ENCODE assay signal across 8 cellular contexts in the genomic region with DNA sequence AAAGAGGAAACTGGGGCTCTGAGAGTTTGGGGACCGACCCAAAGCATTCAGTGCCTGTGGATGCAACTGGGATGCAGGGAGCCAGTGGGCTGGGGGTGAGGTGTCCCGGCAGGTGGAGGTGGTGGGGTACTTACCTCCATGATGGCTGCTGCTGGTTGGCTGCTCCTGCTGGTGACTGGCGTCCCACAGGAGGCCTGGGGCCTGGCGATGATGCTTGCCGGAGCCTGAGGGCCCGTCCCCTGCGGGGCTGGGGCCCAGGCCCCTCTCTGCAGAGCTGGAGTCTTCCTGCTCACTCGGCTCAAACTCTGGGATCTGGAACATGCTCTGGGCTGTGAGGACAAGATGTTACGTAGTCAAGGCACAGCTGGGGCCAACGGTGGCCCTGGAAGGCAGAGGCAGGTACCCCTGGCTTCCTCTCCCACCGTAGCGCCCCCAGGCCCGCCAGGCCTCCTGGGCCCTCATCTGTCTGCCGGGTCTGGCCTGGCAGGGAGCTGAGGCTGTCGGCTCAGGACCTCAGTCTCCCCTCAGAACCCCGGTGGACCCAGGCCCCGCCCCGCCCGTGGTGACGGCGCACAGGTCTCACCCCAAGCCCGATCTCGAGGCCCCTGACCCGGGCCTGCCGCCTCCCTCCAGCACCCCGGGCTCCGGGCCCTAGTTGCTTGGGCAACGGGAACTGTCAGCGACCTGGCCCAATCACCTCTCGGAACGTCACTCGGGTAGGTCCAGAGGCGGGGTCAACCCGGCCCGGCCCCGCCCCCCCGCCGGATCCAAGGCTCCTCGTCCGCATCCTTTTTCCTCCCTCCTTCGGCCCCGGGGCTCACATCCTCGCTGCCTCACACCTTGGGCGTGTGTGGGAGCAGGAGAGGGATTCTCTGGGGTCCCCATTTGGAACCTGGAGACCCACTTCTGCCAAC. TPM values are rescaled to one million over a fixed set of nuclear protein-coding genes. Genes with fewer than 3 reads are reported as not detected.
DNase-seq lines count a peak whose midpoint lies in the region; ATAC-seq, FAIRE-seq and TF ChIP-seq lines count a peak whose summit lies in the region.

A gene (minus strand): TSS at position 618 of the 914 bp plus-strand sequence. CDS start 297 bp downstream, at position 321.

- H3K4me1 ChIP-seq in Loucy (ENCODE audit: insufficient read depth, low read length, poor library complexity, severe bottlenecking) = peaks cover 8% of the 10 kb centered on the region
- H3K4me1 ChIP-seq in RWPE2 (ENCODE audit: insufficient read depth, poor library complexity, severe bottlenecking) = no peaks in the 10 kb centered on the region
- H3K4me1 ChIP-seq in fibroblast of lung (ENCODE audit: control insufficient read depth, extremely low read depth, insufficient read depth, low read length) = peaks cover 7% of the 10 kb centered on the region

- DNase-seq in EL = peak; percentile 93
- DNase-seq in H54 (ENCODE audit: insufficient read length, low spot score) = peak; percentile 98
- DNase-seq in RWPE2 (ENCODE audit: low spot score) = peak; percentile 94
- DNase-seq in activated T-helper 2 cell treated with anti-CD3 and anti-CD28 coated beads, Interferon-gamma antibody, Interleukin-2, Interleukin-4, amounts not matched to agents 10 μg/mL and 5 μg/mL and 100 μg/mL, durations not matched to agents 14 hours and 24 hours and 36 hours (ENCODE audit: low spot score) = peak; percentile 88
- DNase-seq in fibroblast of lung (ENCODE audit: low read depth in 2 of 2) = peak; percentile 85 to 91
- DNase-seq in naive thymus-derived CD8-positive, alpha-beta T cell = peak; percentile 86 to 96 (median 88)
- peak; percentile 88 for DNase-seq in stimulated activated naive B cell treated with anti-CD40 and anti-IgM and Interleukin-4, amounts not matched to agents 10 μg/mL and 1 μg/mL and 100 μg/mL, for 72 hours

- TF ChIP-seq CTCF in Loucy (conservative IDR thresholded peaks at IDR 0.05; ENCODE audit: low read length) (no peak), RWPE2 (IDR thresholded peaks at IDR 0.05; ENCODE audit: poor library complexity, severe bottlenecking) (no peak), fibroblast of lung (conservative IDR thresholded peaks at IDR 0.05 in 1 of 2, IDR thresholded peaks at IDR 0.05 in 1 of 2; ENCODE audit: low read depth in 1 of 2, low read length in 2 of 2) (no peak)

- peak within 1 kb of the TSS; percentile 96 for H3K4me2 ChIP-seq in Loucy (ENCODE audit: low read depth, low read length, poor library complexity, severe bottlenecking)
- peak within 1 kb of the TSS; percentile 98 for H3K4me2 ChIP-seq in fibroblast of lung (ENCODE audit: extremely low read depth, insufficient read depth, low read length)

- POLR2A ChIA-PET in naive thymus-derived CD8-positive, alpha-beta T cell (lab: Charles Lee) = interaction anchor here (0.6 to 9.9 kb wide), 18 partner anchors 9 to 494 kb away, joined by 3 to 140 read pairs (median 6); a partner anchor contains a TSS

- no peaks in the 10 kb centered on the region for H3K9me3 ChIP-seq in Loucy (ENCODE audit: insufficient read depth, low read depth, low read length)
- no peaks in the 10 kb centered on the region for H3K9me3 ChIP-seq in RWPE2 (ENCODE audit: severe bottlenecking)
- no peaks in the 10 kb centered on the region for H3K9me3 ChIP-seq in fibroblast of lung (ENCODE audit: control insufficient read depth, insufficient read depth, low read depth, low read length)

- H3K36me3 ChIP-seq in Loucy (ENCODE audit: insufficient read depth, low read length) (no peaks in the 10 kb centered on the region), RWPE2 (ENCODE audit: low read depth) (peaks cover 25% of the 10 kb centered on the region), fibroblast of lung (ENCODE audit: control insufficient read depth, insufficient read depth, low read length) (peaks cover 3% of the 10 kb centered on the region)

- peaks cover 8% of the 10 kb centered on the region for H3K36me3 Mint-ChIP-seq in activated T-helper 2 cell treated with anti-CD3 and anti-CD28 coated beads, Interferon-gamma antibody, Interleukin-2, Interleukin-4, amounts not matched to agents 10 μg/mL and 5 μg/mL and 100 μg/mL, durations not matched to agents 14 hours and 24 hours and 36 hours (ENCODE audit: low read depth)
- H3K36me3 Mint-ChIP-seq in naive thymus-derived CD8-positive, alpha-beta T cell = peaks cover 0 to 11% (median 2%) of the 10 kb centered on the region in 3 donors
- peaks cover 17 to 27% of the 10 kb centered on the region in 2 donors for H3K36me3 Mint-ChIP-seq in stimulated activated naive B cell treated with anti-CD40 and anti-IgM and Interleukin-4, amounts not matched to agents 10 μg/mL and 1 μg/mL and 100 μg/mL, for 72 hours

- no peaks in the 10 kb centered on the region for H3K9me3 Mint-ChIP-seq in activated T-helper 2 cell treated with anti-CD3 and anti-CD28 coated beads, Interferon-gamma antibody, Interleukin-2, Interleukin-4, amounts not matched to agents 10 μg/mL and 5 μg/mL and 100 μg/mL, durations not matched to agents 14 hours and 24 hours and 36 hours
- no peaks in the 10 kb centered on the region for H3K9me3 Mint-ChIP-seq in naive thymus-derived CD8-positive, alpha-beta T cell
- no peaks in the 10 kb centered on the region for H3K9me3 Mint-ChIP-seq in stimulated activated naive B cell treated with anti-CD40 and anti-IgM and Interleukin-4, amounts not matched to agents 10 μg/mL and 1 μg/mL and 100 μg/mL, for 72 hours

- peak; percentile 89 for ATAC-seq in RWPE2 (ENCODE audit: low read depth)
- peak; percentile 78 to 79 for ATAC-seq in naive thymus-derived CD8-positive, alpha-beta T cell
- ATAC-seq in stimulated activated naive B cell treated with anti-CD40 and anti-IgM and Interleukin-4, amounts not matched to agents 10 μg/mL and 1 μg/mL and 100 μg/mL, for 72 hours (replicated peaks) = peak; percentile 89 to 91

- H3K4me1 Mint-ChIP-seq in activated T-helper 2 cell treated with anti-CD3 and anti-CD28 coated beads, Interferon-gamma antibody, Interleukin-2, Interleukin-4, amounts not matched to agents 10 μg/mL and 5 μg/mL and 100 μg/mL, durations not matched to agents 14 hours and 24 hours and 36 hours (ENCODE audit: low read depth) = peaks cover 9% of the 10 kb centered on the region
- H3K4me1 Mint-ChIP-seq in naive thymus-derived CD8-positive, alpha-beta T cell = peaks cover 8 to 29% (median 21%) of the 10 kb centered on the region in 4 donors
- H3K4me1 Mint-ChIP-seq in stimulated activated naive B cell treated with anti-CD40 and anti-IgM and Interleukin-4, amounts not matched to agents 10 μg/mL and 1 μg/mL and 100 μg/mL, for 72 hours = peaks cover 24 to 43% of the 10 kb centered on the region in 2 donors

- TF ChIP-seq POLR2A in H54 (IDR thresholded peaks at IDR 0.05; ENCODE audit: low read depth, low read length) = peak; percentile 51; the same call in 1 of the 2 replicates

- peak within 1 kb of the TSS; percentile 87 for H3K9ac ChIP-seq in Loucy (ENCODE audit: low read depth, low read length, poor library complexity, severe bottlenecking)
- peak within 1 kb of the TSS; percentile 85 for H3K9ac ChIP-seq in fibroblast of lung (ENCODE audit: insufficient read depth, low read length)

- intact Hi-C loops in activated T-helper 2 cell treated with anti-CD3 and anti-CD28 coated beads, Interferon-gamma antibody, Interleukin-2, Interleukin-4, amounts not matched to agents 10 μg/mL and 5 μg/mL and 100 μg/mL, durations not matched to agents 14 hours and 24 hours and 36 hours (cut with micrococcal nuclease) = loop anchor here (2.0 kb wide), 2 partner anchors 20 to 44 kb away; a partner anchor contains a TSS

- H3K27ac ChIP-seq in RWPE2 (ENCODE audit: poor library complexity, severe bottlenecking) = peak within 1 kb of the TSS; percentile 88
- H3K27ac ChIP-seq in fibroblast of lung (ENCODE audit: insufficient read depth, low read length) = peak within 1 kb of the TSS; percentile 85

- no peak for FAIRE-seq in H54 (lab: Jason Lieb, UNC)

- no peaks in the 10 kb centered on the region for H3K27me3 ChIP-seq in Loucy (ENCODE audit: insufficient read depth, low read length, poor library complexity, severe bottlenecking)
- H3K27me3 ChIP-seq in RWPE2 (ENCODE audit: insufficient read depth, poor library complexity, severe bottlenecking) = no peaks in the 10 kb centered on the region
- no peaks in the 10 kb centered on the region for H3K27me3 ChIP-seq in fibroblast of lung (ENCODE audit: control insufficient read depth, insufficient read depth, low read length)

- peak within 1 kb of the TSS; percentile 93 for H3K27ac Mint-ChIP-seq in activated T-helper 2 cell treated with anti-CD3 and anti-CD28 coated beads, Interferon-gamma antibody, Interleukin-2, Interleukin-4, amounts not matched to agents 10 μg/mL and 5 μg/mL and 100 μg/mL, durations not matched to agents 14 hours and 24 hours and 36 hours
- peak within 1 kb of the TSS; percentile 74 to 99 (median 97) for H3K27ac Mint-ChIP-seq in naive thymus-derived CD8-positive, alpha-beta T cell
- peak within 1 kb of the TSS; percentile 97 for H3K27ac Mint-ChIP-seq in stimulated activated naive B cell treated with anti-CD40 and anti-IgM and Interleukin-4, amounts not matched to agents 10 μg/mL and 1 μg/mL and 100 μg/mL, for 72 hours

- H2AFZ ChIP-seq in Loucy (ENCODE audit: low read length) = peak within 1 kb of the TSS; percentile 95
- peak within 1 kb of the TSS; percentile 77 for H2AFZ ChIP-seq in fibroblast of lung (ENCODE audit: low read length)

- no peaks in the 10 kb centered on the region for H4K20me1 ChIP-seq in Loucy (ENCODE audit: insufficient read depth, low read length, poor library complexity, severe bottlenecking)
- no peaks in the 10 kb centered on the region for H4K20me1 ChIP-seq in fibroblast of lung (ENCODE audit: control insufficient read depth, extremely low read depth, insufficient read depth, low read length)

- no peaks in the 10 kb centered on the region for H3F3A ChIP-seq in Loucy (ENCODE audit: low read depth)

- peaks cover 10% of the 10 kb centered on the region; the same call in 1 of the 2 replicates for H3K79me2 ChIP-seq in Loucy (ENCODE audit: insufficient read depth, low read length)
- H3K79me2 ChIP-seq in fibroblast of lung (ENCODE audit: control insufficient read depth, insufficient read depth, low read length) = peaks cover 4% of the 10 kb centered on the region

- H3K27me3 Mint-ChIP-seq in activated T-helper 2 cell treated with anti-CD3 and anti-CD28 coated beads, Interferon-gamma antibody, Interleukin-2, Interleukin-4, amounts not matched to agents 10 μg/mL and 5 μg/mL and 100 μg/mL, durations not matched to agents 14 hours and 24 hours and 36 hours (ENCODE audit: low read depth) = no peaks in the 10 kb centered on the region
- no peaks in the 10 kb centered on the region for H3K27me3 Mint-ChIP-seq in naive thymus-derived CD8-positive, alpha-beta T cell
- no peaks in the 10 kb centered on the region for H3K27me3 Mint-ChIP-seq in stimulated activated naive B cell treated with anti-CD40 and anti-IgM and Interleukin-4, amounts not matched to agents 10 μg/mL and 1 μg/mL and 100 μg/mL, for 72 hours

- H3K4me3 Mint-ChIP-seq in activated T-helper 2 cell treated with anti-CD3 and anti-CD28 coated beads, Interferon-gamma antibody, Interleukin-2, Interleukin-4, amounts not matched to agents 10 μg/mL and 5 μg/mL and 100 μg/mL, durations not matched to agents 14 hours and 24 hours and 36 hours (ENCODE audit: low read depth) = peak within 1 kb of the TSS; percentile 85
- H3K4me3 Mint-ChIP-seq in naive thymus-derived CD8-positive, alpha-beta T cell = peak within 1 kb of the TSS; percentile 85 to 94 (median 90)
- H3K4me3 Mint-ChIP-seq in stimulated activated naive B cell treated with anti-CD40 and anti-IgM and Interleukin-4, amounts not matched to agents 10 μg/mL and 1 μg/mL and 100 μg/mL, for 72 hours = peak within 1 kb of the TSS; percentile 92 to 93

- H3K9me2 ChIP-seq in Loucy (replicated peaks; ENCODE audit: low read depth, low read length) = no peaks in the 10 kb centered on the region

- peak within 1 kb of the TSS; percentile 99 for H3K4me3 ChIP-seq in Loucy (ENCODE audit: low read length, poor library complexity, severe bottlenecking)
- peak within 1 kb of the TSS; percentile 65 for H3K4me3 ChIP-seq in RWPE2 (ENCODE audit: severe bottlenecking)
- H3K4me3 ChIP-seq in fibroblast of lung (replicated peaks in 1 of 4; ENCODE audit: control extremely low read depth in 1 of 4, insufficient read depth in 1 of 4, low read depth in 3 of 4, low read length in 4 of 4) = peak within 1 kb of the TSS; percentile 66 to 85 (median 78)

RNA-seq across cellular contexts. Expression of the gene that starts here (rescaled TPM):
- 33.2 and 34.7 TPM in 2 replicates for total RNA-seq in activated T-helper 2 cell treated with anti-CD3 and anti-CD28 coated beads, Interferon-gamma antibody, Interleukin-2, Interleukin-4, amounts not matched to agents 10 μg/mL and 5 μg/mL and 100 μg/mL, durations not matched to agents 14 hours and 24 hours and 36 hours
- 68.6 and 79.9 TPM in 2 replicates for total RNA-seq in fibroblast of lung
- polyA plus RNA-seq in fibroblast of lung = 31.6 and 35.7 TPM in 2 replicates
- polyA plus RNA-seq in fibroblast of lung (2012) = 69.9 and 76.8 TPM in 2 replicates
- polyA minus RNA-seq in fibroblast of lung (ENCODE audit: low replicate concordance) = 31.6 and 33.8 TPM in 2 replicates
- total RNA-seq in naive thymus-derived CD8-positive, alpha-beta T cell = 10 to 100 TPM; 13.7 to 18.5 TPM
- 10 to 100 TPM; 39.1 to 44.8 (median 39.9) TPM for polyA plus RNA-seq in naive thymus-derived CD8-positive, alpha-beta T cell

Comparison
In these comparisons a context has a peak if more than half of its experiments do, and no peak if none do; other contexts are left out.
1. Peak in every context shown above with its lines: DNase-seq, ATAC-seq, H3K4me3 ChIP-seq and H3K27ac ChIP-seq.